ENCODE assay signal across 19 cellular contexts in the genomic region with DNA sequence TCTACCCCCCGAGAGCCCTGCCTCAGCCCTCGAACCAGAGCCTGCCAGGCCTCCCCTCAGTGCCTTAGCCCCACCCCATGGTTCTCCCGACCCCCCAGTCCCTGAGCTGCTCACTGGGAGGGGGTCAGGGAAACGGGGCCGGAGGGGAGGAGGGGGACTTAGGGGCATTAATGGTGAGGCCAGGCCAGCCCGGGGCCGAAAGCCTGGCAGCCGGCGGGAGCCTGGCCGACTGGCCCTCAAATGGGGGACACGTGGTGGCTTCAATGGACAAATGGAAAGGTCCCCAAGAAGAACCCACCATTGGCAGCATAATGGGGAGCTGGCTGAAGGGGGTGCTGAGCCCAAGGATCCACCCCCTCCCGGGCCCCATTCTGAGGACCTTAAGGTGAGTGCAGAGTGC. TPM values are rescaled to one million over a fixed set of nuclear protein-coding genes. Genes with fewer than 3 reads are reported as not detected.
DNase-seq lines count a peak whose midpoint lies in the region; ATAC-seq and TF ChIP-seq lines count a peak whose summit lies in the region.
"Had no signal": no experiment of that assay in that cellular context is flagged by ENCODE, and none has a peak within 500 bp of the region (broad histone marks: within the 10 kb centered on the region; RNA-seq: fewer than 3 reads in every experiment).

No MANE protein-coding gene starts in this region.

- TF ChIP-seq CTCF in 22Rv1 (IDR thresholded peaks at IDR 0.05) (no peak), endothelial cell (IDR thresholded peaks at IDR 0.05; ENCODE audit: unreplicated experiment) (no peak), tibial nerve (IDR thresholded peaks at IDR 0.05) (no peak)

- peak overlapping the region; percentile 46; the same call in 1 of the 2 replicates for H3K27ac ChIP-seq in 22Rv1
- no peak overlapping the region for H3K27ac ChIP-seq in tibial nerve

- peaks cover 0 to 38% (median 25%) of the 10 kb centered on the region in 4 donors for H3K4me1 ChIP-seq in tibial nerve

- peak overlapping the region; percentile 65 for H3K4me3 Mint-ChIP-seq in endothelial cell (ENCODE audit: unreplicated experiment)
- H3K4me3 Mint-ChIP-seq: CD4-positive, CD25-positive, alpha-beta regulatory T cell; HFFc6 had no signal

- peaks cover 41% of the 10 kb centered on the region for H3K36me3 Mint-ChIP-seq in endothelial cell (ENCODE audit: low read depth, unreplicated experiment)

- H3K9me3 ChIP-seq in tibial nerve: no peaks in the 10 kb centered on the region

- H3K36me3 ChIP-seq in H7 (replicated peaks; ENCODE audit: control insufficient read depth, insufficient read depth, low read length) (peaks cover 37% of the 10 kb centered on the region), tibial nerve (peaks cover 0 to 91% (median 22%) of the 10 kb centered on the region in 3 donors)

- peak; percentile 49 for DNase-seq in H7
- DNase-seq in endothelial cell (ENCODE audit: low spot score): no peak
- DNase-seq in tibial nerve (ENCODE audit: low spot score in 2 of 2): no peak
- DNase-seq: CD4-positive, CD25-positive, alpha-beta regulatory T cell; EL; GF-D8; HFFc6; KG1; NCI-H1092; NCI-H1436; NCI-H187 treated with DMSO at 0.1 percent for 48 hours; NCI-H2107; NCI-H446 treated with DMSO at 0.1 percent for 48 hours; NCI-H526 treated with DMSO at 0.1 percent for 48 hours; OCI-M1; Right ventricle myocardium superior had no signal

- H3K27me3 Mint-ChIP-seq in endothelial cell (ENCODE audit: unreplicated experiment): peaks cover 24% of the 10 kb centered on the region

- no peak for ATAC-seq in HG02623 (IDR thresholded peaks at IDR 0.05; ENCODE audit: unreplicated experiment)

- TF ChIP-seq EP300 in tibial nerve (IDR thresholded peaks at IDR 0.05): no peak

- TF ChIP-seq POLR2A in tibial nerve (IDR thresholded peaks at IDR 0.05): no peak

- no peaks in the 10 kb centered on the region for H3K9me3 Mint-ChIP-seq in endothelial cell (ENCODE audit: unreplicated experiment)
- H3K9me3 Mint-ChIP-seq: CD4-positive, CD25-positive, alpha-beta regulatory T cell; HFFc6 had no signal

- H3K27me3 ChIP-seq in H7 (ENCODE audit: control insufficient read depth, insufficient read depth, low read length) (no peaks in the 10 kb centered on the region), tibial nerve (no peaks in the 10 kb centered on the region)

- WGBS in tibial nerve, 2 donors: 69 to 83% methylated on average over 11 to 12 of the region's 12 CpGs

- peaks cover 18% of the 10 kb centered on the region for H3K4me1 Mint-ChIP-seq in endothelial cell (ENCODE audit: unreplicated experiment)

- no peak overlapping the region for H3K27ac Mint-ChIP-seq in endothelial cell (ENCODE audit: unreplicated experiment)
- H3K27ac Mint-ChIP-seq: CD4-positive, CD25-positive, alpha-beta regulatory T cell; HFFc6 had no signal

- no peak overlapping the region for H3K4me3 ChIP-seq in H7 (ENCODE audit: insufficient read depth, low read depth, low read length)
- no peak overlapping the region for H3K4me3 ChIP-seq in tibial nerve
- H3K4me3 ChIP-seq: SK-N-MC had no signal

RNA-seq across cellular contexts. Expression of a gene that starts 5.6 kb away (rescaled TPM):
- 3.8 and 4.2 TPM in 2 replicates for total RNA-seq in H7 (2014; rRNA removed; shearing (Covaris generic))
- total RNA-seq in endothelial cell (ENCODE audit: unreplicated experiment): 99.0 TPM
- total RNA-seq in tibial nerve: 10 to 100 TPM; 23.0 to 49.2 (median 40.9) TPM

RNA-seq across cellular contexts. Expression of a gene that starts 7.9 kb away (rescaled TPM):
- total RNA-seq in H7 (2014; rRNA removed; shearing (Covaris generic)): 7.1 and 8.3 TPM in 2 replicates
- total RNA-seq in endothelial cell (ENCODE audit: unreplicated experiment) (4.2 TPM), tibial nerve (10 to 100 TPM; 35.2 to 49.2 (median 42.1) TPM)

RNA-seq across cellular contexts. Expression of a gene that starts 18.8 kb away (rescaled TPM):
- 98.2 and 125 TPM in 2 replicates for total RNA-seq in H7 (2014; rRNA removed; shearing (Covaris generic))
- total RNA-seq in endothelial cell (ENCODE audit: unreplicated experiment) (195 TPM), tibial nerve (100 to 1,000 TPM in 3 of 4 donors, 10 to 100 TPM in 1; 92.9 to 138 (median 130) TPM)

RNA-seq across cellular contexts. Expression of a gene that starts 21.7 kb away (rescaled TPM):
- 1.0 and 1.3 TPM in 2 replicates for total RNA-seq in H7 (2014; rRNA removed; shearing (Covaris generic))
- 0.46 TPM for total RNA-seq in endothelial cell (ENCODE audit: unreplicated experiment)
- total RNA-seq in tibial nerve: 1 to 10 TPM; 1.9 to 4.8 (median 2.9) TPM

RNA-seq across cellular contexts. Expression of a gene that starts 40.3 kb away (rescaled TPM):
- total RNA-seq in H7 (2014; rRNA removed; shearing (Covaris generic)): 223 and 297 TPM in 2 replicates
- 183 TPM for total RNA-seq in endothelial cell (ENCODE audit: unreplicated experiment)
- total RNA-seq in tibial nerve: 100 to 1,000 TPM in 1 of 4 donors, 10 to 100 TPM in 3; 53.5 to 101 (median 74.2) TPM
